In genomic region chr11:1305063-1305495, GRCh38 we compare ENCODE assay signal across 17 cellular contexts. TPM values are rescaled to one million over a fixed set of nuclear protein-coding genes. Genes with fewer than 3 reads are reported as not detected.
DNase-seq lines count a peak whose midpoint lies in the region; ATAC-seq and TF ChIP-seq lines count a peak whose summit lies in the region.
"Had no signal": no experiment of that assay in that cellular context is flagged by ENCODE, and none has a peak within 500 bp of the region (broad histone marks: within the 10 kb centered on the region; RNA-seq: fewer than 3 reads in every experiment).

No MANE protein-coding gene starts in this region.

- no peaks in the 10 kb centered on the region for H3K9me3 ChIP-seq in CD4-positive, CD25-positive, alpha-beta regulatory T cell (ENCODE audit: control insufficient read depth in 2 of 2, low read length in 2 of 2)
- H3K9me3 ChIP-seq in body of pancreas: no peaks in the 10 kb centered on the region

- peak overlapping the region; percentile 11 to 69 (median 38) for H3K27ac Mint-ChIP-seq in CD4-positive, CD25-positive, alpha-beta regulatory T cell
- peak overlapping the region; percentile 95 for H3K27ac Mint-ChIP-seq in progenitor cell of endocrine pancreas
- H3K27ac Mint-ChIP-seq in activated naive CD4-positive, alpha-beta T cell treated with anti-CD3 and anti-CD28 coated beads for 36 hours: no peak overlapping the region
- H3K27ac Mint-ChIP-seq: activated T-cell treated with anti-CD3 and anti-CD28 coated beads, Interleukin-2, amount 50 U/mL, for 24 hours; B cell had no signal

- DNase-seq in CD4-positive, CD25-positive, alpha-beta regulatory T cell: no peak
- DNase-seq in body of pancreas (peak in 1 of 4 donors; percentile 46), left lobe of liver (ENCODE audit: low spot score) (peak; percentile 49), progenitor cell of endocrine pancreas (ENCODE audit: low spot score, unreplicated experiment) (no peak)
- DNase-seq in activated naive CD4-positive, alpha-beta T cell treated with anti-CD3 and anti-CD28 coated beads, Interleukin-2, amount 50 U/mL, for 16 hours: no peak
- no peak for DNase-seq in activated naive CD4-positive, alpha-beta T cell treated with anti-CD3 and anti-CD28 coated beads for 36 hours
- DNase-seq: DMS79; NCI-H2107; NCI-H774; RPMI8226; stimulated activated CD4-positive, alpha-beta T cell treated with anti-CD3 and anti-CD28 coated beads, Interleukin-4, amount 100 ng/mL, for 4 hours had no signal

- 44% methylated on average over 12 to 13 of the region's 13 CpGs for WGBS in body of pancreas, 2 donors

- TF ChIP-seq POLR2A in body of pancreas (IDR thresholded peaks at IDR 0.05): no peak

- H3K9me3 Mint-ChIP-seq in CD4-positive, CD25-positive, alpha-beta regulatory T cell: peaks cover 0 to 1% (median 0%) of the 10 kb centered on the region in 7 donors
- H3K9me3 Mint-ChIP-seq in progenitor cell of endocrine pancreas (ENCODE audit: low read depth): no peaks in the 10 kb centered on the region
- no peaks in the 10 kb centered on the region for H3K9me3 Mint-ChIP-seq in activated naive CD4-positive, alpha-beta T cell treated with anti-CD3 and anti-CD28 coated beads for 36 hours
- H3K9me3 Mint-ChIP-seq: activated T-cell treated with anti-CD3 and anti-CD28 coated beads, Interleukin-2, amount 50 U/mL, for 24 hours; central memory CD8-positive, alpha-beta T cell had no signal

- no peak for ATAC-seq in CD4-positive, CD25-positive, alpha-beta regulatory T cell (ENCODE audit: low read depth in 2 of 2)
- ATAC-seq in body of pancreas: no peak
- no peak for ATAC-seq in left lobe of liver
- no peak for ATAC-seq in GM18870 (IDR thresholded peaks at IDR 0.05; ENCODE audit: unreplicated experiment)
- no peak for ATAC-seq in HG02678 (IDR thresholded peaks at IDR 0.05; ENCODE audit: unreplicated experiment)
- ATAC-seq: activated CD4-positive, CD25-positive, alpha-beta regulatory T cell treated with anti-CD3 and anti-CD28 coated beads, Interleukin-2, amount 50 U/mL, for 24 hours had no signal

- no peak overlapping the region for H3K4me3 ChIP-seq in CD4-positive, CD25-positive, alpha-beta regulatory T cell (ENCODE audit: low read depth, low read length)
- H3K4me3 ChIP-seq in body of pancreas: no peak overlapping the region

- CTCF ChIA-PET in activated naive CD4-positive, alpha-beta T cell treated with anti-CD3 and anti-CD28 coated beads for 36 hours (lab: Charles Lee): no interaction called here

- H3K36me3 Mint-ChIP-seq in CD4-positive, CD25-positive, alpha-beta regulatory T cell: peaks cover 9% of the 10 kb centered on the region
- peaks cover 1% of the 10 kb centered on the region for H3K36me3 Mint-ChIP-seq in progenitor cell of endocrine pancreas (ENCODE audit: insufficient read depth)
- H3K36me3 Mint-ChIP-seq in activated naive CD4-positive, alpha-beta T cell treated with anti-CD3 and anti-CD28 coated beads for 36 hours (ENCODE audit: low read depth): no peaks in the 10 kb centered on the region

- H3K36me3 ChIP-seq in CD4-positive, CD25-positive, alpha-beta regulatory T cell (ENCODE audit: control insufficient read depth, insufficient read depth, low read length): peaks cover 3% of the 10 kb centered on the region
- H3K36me3 ChIP-seq in body of pancreas (replicated peaks in 1 of 2; ENCODE audit: insufficient read depth in 1 of 2, low read depth in 2 of 2): no peaks in the 10 kb centered on the region

- no peaks in the 10 kb centered on the region for H3K27me3 Mint-ChIP-seq in CD4-positive, CD25-positive, alpha-beta regulatory T cell
- H3K27me3 Mint-ChIP-seq in progenitor cell of endocrine pancreas: no peaks in the 10 kb centered on the region
- H3K27me3 Mint-ChIP-seq in activated naive CD4-positive, alpha-beta T cell treated with anti-CD3 and anti-CD28 coated beads for 36 hours (ENCODE audit: low read depth): no peaks in the 10 kb centered on the region
- H3K27me3 Mint-ChIP-seq: activated T-cell treated with anti-CD3 and anti-CD28 coated beads, Interleukin-2, amount 50 U/mL, for 24 hours; B cell; central memory CD8-positive, alpha-beta T cell had no signal

- intact Hi-C loops in body of pancreas (cut with DNase I): no loop called here
- intact Hi-C loops in activated naive CD4-positive, alpha-beta T cell treated with anti-CD3 and anti-CD28 coated beads for 36 hours (cut with micrococcal nuclease): loop anchor here (10.0 kb wide), 1 partner anchor 210 kb away; no protein-coding TSS in a partner anchor

- H3K27me3 ChIP-seq in CD4-positive, CD25-positive, alpha-beta regulatory T cell (ENCODE audit: control insufficient read depth, insufficient read depth, low read length): no peaks in the 10 kb centered on the region
- H3K27me3 ChIP-seq in body of pancreas: no peaks in the 10 kb centered on the region

- peaks cover 24% of the 10 kb centered on the region for H3K4me1 ChIP-seq in CD4-positive, CD25-positive, alpha-beta regulatory T cell (ENCODE audit: control insufficient read depth, insufficient read depth, low read length, poor library complexity, severe bottlenecking)
- H3K4me1 ChIP-seq in body of pancreas: peaks cover 88% of the 10 kb centered on the region

- H3K27ac ChIP-seq in CD4-positive, CD25-positive, alpha-beta regulatory T cell (ENCODE audit: insufficient read depth, low read length, poor library complexity, severe bottlenecking): no peak overlapping the region
- H3K27ac ChIP-seq in body of pancreas: peak overlapping the region; percentile 64 to 95 (median 84)

- no peak for TF ChIP-seq CTCF in body of pancreas (IDR thresholded peaks at IDR 0.05)
- TF ChIP-seq CTCF in progenitor cell of endocrine pancreas (IDR thresholded peaks at IDR 0.05; ENCODE audit: unreplicated experiment): no peak

- H3K4me3 Mint-ChIP-seq in CD4-positive, CD25-positive, alpha-beta regulatory T cell: peak overlapping the region in 2 of 4 donors; percentile 39 to 48
- no peak overlapping the region for H3K4me3 Mint-ChIP-seq in progenitor cell of endocrine pancreas (ENCODE audit: low read depth)
- H3K4me3 Mint-ChIP-seq in activated naive CD4-positive, alpha-beta T cell treated with anti-CD3 and anti-CD28 coated beads for 36 hours: no peak overlapping the region
- H3K4me3 Mint-ChIP-seq: activated T-cell treated with anti-CD3 and anti-CD28 coated beads, Interleukin-2, amount 50 U/mL, for 24 hours; B cell; central memory CD8-positive, alpha-beta T cell had no signal

- H3K4me1 Mint-ChIP-seq in CD4-positive, CD25-positive, alpha-beta regulatory T cell: peaks cover 12 to 66% (median 25%) of the 10 kb centered on the region in 4 donors
- H3K4me1 Mint-ChIP-seq in progenitor cell of endocrine pancreas (ENCODE audit: low read depth): peaks cover 38% of the 10 kb centered on the region
- H3K4me1 Mint-ChIP-seq in activated naive CD4-positive, alpha-beta T cell treated with anti-CD3 and anti-CD28 coated beads for 36 hours (ENCODE audit: low read depth): peaks cover 36% of the 10 kb centered on the region

RNA-seq across cellular contexts. Expression of gene TOLLIP, which starts 4.4 kb away (rescaled TPM):
- 60.0 TPM for total RNA-seq in CD4-positive, CD25-positive, alpha-beta regulatory T cell
- polyA plus RNA-seq in CD4-positive, CD25-positive, alpha-beta regulatory T cell: 10 to 100 TPM; 25.3 to 40.7 (median 28.8) TPM
- total RNA-seq in body of pancreas (10 to 100 TPM; 51.1 to 63.9 TPM), left lobe of liver (128 TPM), progenitor cell of endocrine pancreas (41.2 and 44.4 TPM in 2 replicates)
- 10 to 100 TPM; 19.9 to 21.7 TPM for total RNA-seq in activated naive CD4-positive, alpha-beta T cell treated with anti-CD3 and anti-CD28 coated beads for 36 hours
